1 cellular context compared by ENCODE assay signal in genomic region chr10:4051408-4052151, GRCh38.
TF ChIP-seq lines count a peak whose summit lies in the region.

No MANE protein-coding gene starts in this region.

TF ChIP-seq in K562, 482 proteins besides CTCF, POLR2A, EP300 and RAD21:
- TF ChIP-seq ZBTB40 (IDR thresholded peaks at IDR 0.05): 0 out of 2 replicates have a peak, but pooled peaks have one; percentile 14
- no peak for TF ChIP-seq ZBTB40 (CRISPR knock-in tag; IDR thresholded peaks at IDR 0.05)
- peak; percentile 59; the same call in 1 of the 2 replicates for TF ChIP-seq ZNF395 (CRISPR knock-in tag; IDR thresholded peaks at IDR 0.05)
- TF ChIP-seq RCOR1 (IDR thresholded peaks at IDR 0.05; ENCODE audit: borderline replicate concordance in 1 of 2, low read depth in 2 of 2, low read length in 2 of 2): no peak
- TF ChIP-seq MAX (CRISPR knock-in tag; IDR thresholded peaks at IDR 0.05): peak; percentile 49; the same call in 1 of the 2 replicates
- peak; percentile 87 for TF ChIP-seq L3MBTL2 (IDR thresholded peaks at IDR 0.05)
- TF ChIP-seq HLTF (IDR thresholded peaks at IDR 0.05): no peak
- peak; percentile 75 for TF ChIP-seq MGA (IDR thresholded peaks at IDR 0.05)
- TF ChIP-seq ZNF639 (CRISPR knock-in tag; conservative IDR thresholded peaks at IDR 0.05 in 1 of 2, IDR thresholded peaks at IDR 0.05 in 1 of 2): peak in 1 of 2 experiments; percentile 34; a peak in 1 of 4 replicates
- peak; percentile 56; the same call in 1 of the 2 replicates for TF ChIP-seq ZNF589 (CRISPR knock-in tag; IDR thresholded peaks at IDR 0.05; ENCODE audit: low read depth)
- TF ChIP-seq RNF2 (IDR thresholded peaks at IDR 0.05): 0 out of 2 replicates have a peak, but pooled peaks have one; percentile 1
- TF ChIP-seq USF1 (CRISPR knock-in tag; IDR thresholded peaks at IDR 0.05): 0 out of 2 replicates have a peak, but pooled peaks have one; percentile 14
